In the genomic region with DNA sequence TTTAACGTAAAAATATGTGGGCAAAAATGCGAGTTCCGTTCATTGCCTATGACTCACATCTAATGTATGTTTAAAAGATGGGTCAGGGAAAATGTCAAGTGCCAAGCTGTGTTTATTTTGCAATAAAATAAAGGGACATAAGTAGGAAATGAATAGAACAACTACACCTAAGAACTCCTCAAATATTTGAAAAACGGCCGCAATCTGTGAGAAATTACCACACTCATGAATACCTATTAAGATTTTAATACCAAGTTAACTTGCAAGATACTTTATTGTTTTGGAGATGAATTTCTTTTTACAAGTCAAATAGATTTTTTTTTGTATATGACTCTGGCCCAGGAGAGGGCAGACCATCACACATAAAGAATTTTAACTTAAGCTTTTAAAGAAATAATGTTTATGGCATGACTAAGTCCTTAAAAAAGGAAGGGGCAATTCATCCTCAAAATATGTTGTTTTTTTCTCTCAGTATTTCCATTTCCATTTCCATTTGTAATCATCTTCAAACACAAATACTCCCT, we compare ENCODE assay signal across 8 cellular contexts.
DNase-seq lines count a peak whose midpoint lies in the region; ATAC-seq and TF ChIP-seq lines count a peak whose summit lies in the region.

No MANE protein-coding gene starts in this region.

- no peak overlapping the region for H3K18ac ChIP-seq in trophoblast cell (ENCODE audit: low read length)

- no peaks in the 10 kb centered on the region for H3K36me3 ChIP-seq in trophoblast cell (ENCODE audit: control insufficient read depth in 1 of 2, insufficient read depth in 2 of 2, low read length in 2 of 2)
- no peaks in the 10 kb centered on the region for H3K36me3 ChIP-seq in testis (ENCODE audit: low read depth, missing control alignments)

- no peaks in the 10 kb centered on the region for H3K79me2 ChIP-seq in trophoblast cell (ENCODE audit: control insufficient read depth, insufficient read depth, low read length, poor library complexity)

- no peak overlapping the region for H4K91ac ChIP-seq in trophoblast cell (ENCODE audit: low read depth, low read length)

- H2BK12ac ChIP-seq in trophoblast cell (ENCODE audit: low read length): no peak overlapping the region

- H3K4me2 ChIP-seq in trophoblast cell (ENCODE audit: low read length): no peak overlapping the region

- H3K4ac ChIP-seq in trophoblast cell (ENCODE audit: low read depth, low read length): no peak overlapping the region

- ATAC-seq in GM21526 (IDR thresholded peaks at IDR 0.05; ENCODE audit: low FRiP score, unreplicated experiment): no peak

- no peak overlapping the region for H2BK120ac ChIP-seq in trophoblast cell (ENCODE audit: insufficient read depth, low read length, poor library complexity)

- H2AFZ ChIP-seq in trophoblast cell (ENCODE audit: insufficient read depth, low read length, poor library complexity): no peak overlapping the region

- no peak overlapping the region for H2BK5ac ChIP-seq in trophoblast cell (ENCODE audit: low read depth, low read length, poor library complexity)

- TF ChIP-seq CTCF in GM10266 (IDR thresholded peaks at IDR 0.05; ENCODE audit: control insufficient read depth, insufficient read depth, low read depth, missing control alignments) (peak; percentile 11), cardiac fibroblast (IDR thresholded peaks at IDR 0.05; ENCODE audit: low read depth, low read length) (peak; percentile 27), testis (IDR thresholded peaks at IDR 0.05) (no peak)

- H4K8ac ChIP-seq in trophoblast cell (ENCODE audit: low read depth, low read length): no peak overlapping the region

- no peak overlapping the region for H3K14ac ChIP-seq in trophoblast cell (ENCODE audit: low read length)

- no peaks in the 10 kb centered on the region for H3K9me3 ChIP-seq in trophoblast cell (ENCODE audit: insufficient read depth, low read depth, low read length)
- H3K9me3 ChIP-seq in testis: no peaks in the 10 kb centered on the region

- H3K4me3 ChIP-seq in cardiac fibroblast (replicated peaks in 1 of 2; ENCODE audit: low read depth in 2 of 2, low read length in 2 of 2) (no peak overlapping the region), trophoblast cell (ENCODE audit: low read depth, low read length) (no peak overlapping the region), testis (no peak overlapping the region)

- H3K23ac ChIP-seq in trophoblast cell (ENCODE audit: low read length): no peak overlapping the region

- no peaks in the 10 kb centered on the region for H3K4me1 ChIP-seq in trophoblast cell (ENCODE audit: control insufficient read depth in 1 of 2, insufficient read depth in 2 of 2, low read length in 2 of 2)
- no peaks in the 10 kb centered on the region for H3K4me1 ChIP-seq in testis

- H3K27me3 ChIP-seq in trophoblast cell (ENCODE audit: insufficient read depth, low read length) (no peaks in the 10 kb centered on the region), testis (no peaks in the 10 kb centered on the region)

- no peak for TF ChIP-seq POLR2A in testis (IDR thresholded peaks at IDR 0.05)

- no CpG with 5 or more reads among the region's 5 CpGs for WGBS in trophoblast cell (ENCODE audit: extremely low coverage, insufficient coverage, insufficient read length)
- WGBS in testis, 2 donors: 89 to 93% methylated on average over 5 of the region's 5 CpGs

- H4K12ac ChIP-seq in trophoblast cell (ENCODE audit: low read depth, low read length): no peak overlapping the region

- intact Hi-C loops in testis (cut with DNase I; ENCODE audit: low total_unique reads): no loop called here

- H3K79me1 ChIP-seq in trophoblast cell (ENCODE audit: low read length): no peaks in the 10 kb centered on the region

- H2AK5ac ChIP-seq in trophoblast cell (ENCODE audit: low read length): no peak overlapping the region

- DNase-seq in GM10266 (ENCODE audit: extremely low spot score): no peak
- peak; percentile 60 for DNase-seq in NCI-H748 (lab: John Stamatoyannopoulos, UW; ENCODE audit: unreplicated experiment)
- DNase-seq in cardiac fibroblast (ENCODE audit: low read depth in 2 of 2): peak; percentile 87 to 93
- DNase-seq in trophoblast cell: peak; percentile 36 to 66
- no peak for DNase-seq in testis
- no peak for DNase-seq in NCI-H2227 treated with DMSO at 0.1 percent for 48 hours (lab: John Stamatoyannopoulos, UW)
- no peak for DNase-seq in NCI-H1105 treated with DMSO at 0.1 percent for 48 hours (lab: John Stamatoyannopoulos, UW)

- no peak overlapping the region for H3K9ac ChIP-seq in trophoblast cell (ENCODE audit: low read length)

- H3K27ac ChIP-seq in trophoblast cell (ENCODE audit: low read depth, low read length) (no peak overlapping the region), testis (no peak overlapping the region)

Comparison
In these comparisons a context has a peak if more than half of its experiments do, and no peak if none do; other contexts are left out.
1. DNase-seq: peak in NCI-H748 (single experiment), cardiac fibroblast (2 of 2) and trophoblast cell (2 of 2); none in GM10266 (single experiment), testis (single experiment), NCI-H2227 treated with DMSO at 0.1 percent for 48 hours (single experiment) and NCI-H1105 treated with DMSO at 0.1 percent for 48 hours (single experiment).
2. CTCF ChIP-seq: peak in GM10266 (single experiment) and cardiac fibroblast (single experiment); none in testis (0 of 3).